33 cellular contexts compared by ENCODE assay signal in genomic region chr1:74699331-74699730, GRCh38. TPM values are rescaled to one million over a fixed set of nuclear protein-coding genes. Genes with fewer than 3 reads are reported as not detected.
DNase-seq lines count a peak whose midpoint lies in the region; ATAC-seq and TF ChIP-seq lines count a peak whose summit lies in the region.
"Had no signal": no experiment of that assay in that cellular context is flagged by ENCODE, and none has a peak within 500 bp of the region (broad histone marks: within the 10 kb centered on the region; RNA-seq: fewer than 3 reads in every experiment).

No MANE protein-coding gene starts in this region.

- H3K27me3 Mint-ChIP-seq in stimulated activated memory B cell treated with anti-CD40 and anti-IgM and Interleukin-4, amounts not matched to agents 10 μg/mL and 1 μg/mL and 100 μg/mL, for 72 hours, result no peaks in the 10 kb centered on the region
- no peaks in the 10 kb centered on the region for H3K27me3 Mint-ChIP-seq in type B pancreatic cell
- H3K27me3 Mint-ChIP-seq: naive thymus-derived CD4-positive, alpha-beta T cell had no signal

- DNase-seq in type B pancreatic cell (ENCODE audit: extremely low spot score, unreplicated experiment) (no peak), cardiac septum (ENCODE audit: low spot score) (no peak), COLO829 (ENCODE audit: low spot score) (no peak)
- DNase-seq: activated CD4-positive, alpha-beta T cell treated with anti-CD3 and anti-CD28 coated beads, Interleukin-2, amount 50 U/mL, for 4 hours; activated gamma-delta T cell treated with Interleukin-2 at 50 U/mL for 16 hours; activated naive CD8-positive, alpha-beta T cell treated with anti-CD3 and anti-CD28 coated beads, Interleukin-2, amount 10 ng/mL, durations not matched to agents 7 days and 5 days; activated T-cell treated with anti-CD3 and anti-CD28 coated beads, Interleukin-2, amount 50 U/mL, for 48 hours; aorta; hippocampal formation; lower lobe of right lung; midbrain; MM.1S; naive thymus-derived CD4-positive, alpha-beta T cell; NCI-H1417; NCI-H2029 treated with DMSO at 0.1 percent for 48 hours; NCI-H2227 treated with DMSO at 0.1 percent for 48 hours; NCI-H526 treated with DMSO at 0.1 percent for 48 hours; NK-92 treated with Interleukin-12 subunit alpha and Interleukin-12 subunit beta, amount 100 ng/mL, for 24 hours; PC-9; psoas muscle; sigmoid colon; SK-N-SH; stimulated activated CD4-positive, alpha-beta T cell treated with anti-CD3 and anti-CD28 coated beads, Interleukin-4, amount 100 ng/mL, for 24 hours; T-helper 2 cell; transverse colon had no signal

- peaks cover 26% of the 10 kb centered on the region for H3K36me3 Mint-ChIP-seq in stimulated activated memory B cell treated with anti-CD40 and anti-IgM and Interleukin-4, amounts not matched to agents 10 μg/mL and 1 μg/mL and 100 μg/mL, for 72 hours
- H3K36me3 Mint-ChIP-seq in type B pancreatic cell, result peaks cover 5% of the 10 kb centered on the region

- TF ChIP-seq CTCF in type B pancreatic cell (conservative IDR thresholded peaks at IDR 0.05), result no peak

- intact Hi-C loops in cardiac septum (cut with DNase I), result no loop called here

- ATAC-seq in GM19395 (IDR thresholded peaks at IDR 0.05; ENCODE audit: unreplicated experiment), result peak; percentile 47
- peak; percentile 44 for ATAC-seq in HG02623 (IDR thresholded peaks at IDR 0.05; ENCODE audit: unreplicated experiment)
- peak; percentile 53 for ATAC-seq in HG03135 (IDR thresholded peaks at IDR 0.05; ENCODE audit: unreplicated experiment)
- ATAC-seq in stimulated activated memory B cell treated with anti-CD40 and anti-IgM and Interleukin-4, amounts not matched to agents 10 μg/mL and 1 μg/mL and 100 μg/mL, for 72 hours, result peak; percentile 48
- ATAC-seq in GM21737 (IDR thresholded peaks at IDR 0.05; ENCODE audit: unreplicated experiment), result no peak
- ATAC-seq: activated CD4-positive, CD25-positive, alpha-beta regulatory T cell treated with anti-CD3 and anti-CD28 coated beads, Interleukin-2, amount 50 U/mL, for 24 hours; GM23338; lower lobe of right lung; naive thymus-derived CD4-positive, alpha-beta T cell; psoas muscle had no signal

- H3K9me3 Mint-ChIP-seq in stimulated activated memory B cell treated with anti-CD40 and anti-IgM and Interleukin-4, amounts not matched to agents 10 μg/mL and 1 μg/mL and 100 μg/mL, for 72 hours, result no peaks in the 10 kb centered on the region
- no peaks in the 10 kb centered on the region for H3K9me3 Mint-ChIP-seq in type B pancreatic cell
- H3K9me3 Mint-ChIP-seq: activated naive CD8-positive, alpha-beta T cell treated with anti-CD3 and anti-CD28 coated beads, Interleukin-2, amount 10 ng/mL, durations not matched to agents 7 days and 5 days; GM23338; naive thymus-derived CD4-positive, alpha-beta T cell had no signal

- no peak overlapping the region for H3K27ac Mint-ChIP-seq in stimulated activated memory B cell treated with anti-CD40 and anti-IgM and Interleukin-4, amounts not matched to agents 10 μg/mL and 1 μg/mL and 100 μg/mL, for 72 hours
- H3K27ac Mint-ChIP-seq in type B pancreatic cell, result no peak overlapping the region
- H3K27ac Mint-ChIP-seq: activated naive CD8-positive, alpha-beta T cell treated with anti-CD3 and anti-CD28 coated beads, Interleukin-2, amount 10 ng/mL, durations not matched to agents 7 days and 5 days; GM23338; naive thymus-derived CD4-positive, alpha-beta T cell had no signal

- no peak overlapping the region for H3K4me3 Mint-ChIP-seq in stimulated activated memory B cell treated with anti-CD40 and anti-IgM and Interleukin-4, amounts not matched to agents 10 μg/mL and 1 μg/mL and 100 μg/mL, for 72 hours
- H3K4me3 Mint-ChIP-seq in type B pancreatic cell, result no peak overlapping the region
- H3K4me3 Mint-ChIP-seq: activated naive CD8-positive, alpha-beta T cell treated with anti-CD3 and anti-CD28 coated beads, Interleukin-2, amount 10 ng/mL, durations not matched to agents 7 days and 5 days; GM23338; naive thymus-derived CD4-positive, alpha-beta T cell had no signal

- H3K4me1 Mint-ChIP-seq in stimulated activated memory B cell treated with anti-CD40 and anti-IgM and Interleukin-4, amounts not matched to agents 10 μg/mL and 1 μg/mL and 100 μg/mL, for 72 hours, result peaks cover 18% of the 10 kb centered on the region
- no peaks in the 10 kb centered on the region for H3K4me1 Mint-ChIP-seq in type B pancreatic cell (ENCODE audit: unreplicated experiment)
- H3K4me1 Mint-ChIP-seq: GM23338 had no signal

RNA-seq across cellular contexts. Expression of gene ERICH3, which starts 25.7 kb away (rescaled TPM):
- 0.24 and 0.29 TPM in 2 replicates for total RNA-seq in type B pancreatic cell (ENCODE audit: low replicate concordance)
- 0.11 TPM for total RNA-seq in cardiac septum
- total RNA-seq: activated naive CD8-positive, alpha-beta T cell treated with anti-CD3 and anti-CD28 coated beads, Interleukin-2, amount 10 ng/mL, durations not matched to agents 7 days and 5 days; bronchial epithelial cell; GM23338; naive thymus-derived CD4-positive, alpha-beta T cell; PC-9 had no signal

RNA-seq across cellular contexts. Expression of gene CRYZ, which starts 33.5 kb away (rescaled TPM):
- total RNA-seq in type B pancreatic cell (ENCODE audit: low replicate concordance) (17.3 and 25.8 TPM in 2 replicates), cardiac septum (31.0 TPM)

RNA-seq across cellular contexts. Expression of gene TYW3, which starts 33.6 kb away (rescaled TPM):
- total RNA-seq in type B pancreatic cell (ENCODE audit: low replicate concordance), result 11.0 and 12.7 TPM in 2 replicates
- total RNA-seq in cardiac septum, result 24.4 TPM
